8 cellular contexts compared by ENCODE assay signal in genomic region chr14:50559990-50560928, GRCh38.
DNase-seq lines count a peak whose midpoint lies in the region; ATAC-seq and TF ChIP-seq lines count a peak whose summit lies in the region.

TSS of gene ATL1 (plus strand) at chr14:50560145. CDS start at chr14:50560266, 121 bp downstream.

- ATAC-seq in HG03139 (IDR thresholded peaks at IDR 0.05; ENCODE audit: unreplicated experiment) (peak; percentile 60), GM21526 (IDR thresholded peaks at IDR 0.05; ENCODE audit: low FRiP score, unreplicated experiment) (no peak)
- ATAC-seq in stimulated activated memory B cell treated with anti-CD40 and anti-IgM and Interleukin-4, amounts not matched to agents 10 μg/mL and 1 μg/mL and 100 μg/mL, for 72 hours, result peak; percentile 85

- peaks cover 11% of the 10 kb centered on the region for H3K4me1 Mint-ChIP-seq in activated T-cell treated with anti-CD3 and anti-CD28 coated beads, Interleukin-2, amount 50 U/mL, for 24 hours (ENCODE audit: low read depth)
- peaks cover 15% of the 10 kb centered on the region for H3K4me1 Mint-ChIP-seq in stimulated activated memory B cell treated with anti-CD40 and anti-IgM and Interleukin-4, amounts not matched to agents 10 μg/mL and 1 μg/mL and 100 μg/mL, for 72 hours

- H3K4me3 Mint-ChIP-seq in activated T-cell treated with anti-CD3 and anti-CD28 coated beads, Interleukin-2, amount 50 U/mL, for 24 hours, result peak within 1 kb of the TSS; percentile 78
- peak within 1 kb of the TSS; percentile 79 for H3K4me3 Mint-ChIP-seq in stimulated activated memory B cell treated with anti-CD40 and anti-IgM and Interleukin-4, amounts not matched to agents 10 μg/mL and 1 μg/mL and 100 μg/mL, for 72 hours

- no peak for TF ChIP-seq POLR2A in erythroblast (IDR thresholded peaks at IDR 0.05; ENCODE audit: low read length)

- H3K36me3 Mint-ChIP-seq in activated T-cell treated with anti-CD3 and anti-CD28 coated beads, Interleukin-2, amount 50 U/mL, for 24 hours (ENCODE audit: low read depth), result no peaks in the 10 kb centered on the region
- H3K36me3 Mint-ChIP-seq in stimulated activated memory B cell treated with anti-CD40 and anti-IgM and Interleukin-4, amounts not matched to agents 10 μg/mL and 1 μg/mL and 100 μg/mL, for 72 hours, result no peaks in the 10 kb centered on the region

- peaks cover 62% of the 10 kb centered on the region for H3K27me3 Mint-ChIP-seq in activated T-cell treated with anti-CD3 and anti-CD28 coated beads, Interleukin-2, amount 50 U/mL, for 24 hours
- H3K27me3 Mint-ChIP-seq in stimulated activated memory B cell treated with anti-CD40 and anti-IgM and Interleukin-4, amounts not matched to agents 10 μg/mL and 1 μg/mL and 100 μg/mL, for 72 hours, result peaks cover 50% of the 10 kb centered on the region

- H3K9me3 Mint-ChIP-seq in activated T-cell treated with anti-CD3 and anti-CD28 coated beads, Interleukin-2, amount 50 U/mL, for 24 hours, result no peaks in the 10 kb centered on the region
- H3K9me3 Mint-ChIP-seq in stimulated activated memory B cell treated with anti-CD40 and anti-IgM and Interleukin-4, amounts not matched to agents 10 μg/mL and 1 μg/mL and 100 μg/mL, for 72 hours, result no peaks in the 10 kb centered on the region

- DNase-seq in DMS153 (lab: John Stamatoyannopoulos, UW), result peak; percentile 52
- DNase-seq in NCI-H82 (lab: John Stamatoyannopoulos, UW), result peak; percentile 86
- DNase-seq in activated T-cell treated with anti-CD3 and anti-CD28 coated beads, Interleukin-2, amount 50 U/mL, for 24 hours, result peak; percentile 69
- DNase-seq in erythroblast (lab: John Stamatoyannopoulos, UW), result peak; percentile 60 to 69
- DNase-seq in midbrain (lab: John Stamatoyannopoulos, UW), result peak; percentile 74

- H3K27ac Mint-ChIP-seq in activated T-cell treated with anti-CD3 and anti-CD28 coated beads, Interleukin-2, amount 50 U/mL, for 24 hours, result no peak within 1 kb of the TSS
- H3K27ac Mint-ChIP-seq in stimulated activated memory B cell treated with anti-CD40 and anti-IgM and Interleukin-4, amounts not matched to agents 10 μg/mL and 1 μg/mL and 100 μg/mL, for 72 hours, result no peak within 1 kb of the TSS
